In genomic region chr5:130875673-130876072, GRCh38 we compare ENCODE assay signal across 33 cellular contexts.
"Had no signal": no experiment of that assay in that cellular context is flagged by ENCODE, and none has a peak within 500 bp of the region (broad histone marks: within the 10 kb centered on the region; RNA-seq: fewer than 3 reads in every experiment).

No MANE protein-coding gene starts in this region.

- H3K27me3 ChIP-seq: adrenal gland, body of pancreas, brain microvascular endothelial cell, breast epithelium had no signal

- H3K9me3 ChIP-seq: adrenal gland, body of pancreas, breast epithelium had no signal

- H3K27ac Mint-ChIP-seq: activated B cell treated with CpG ODN at 0.5 μM for 24 hours; activated CD4-positive, alpha-beta memory T cell treated with anti-CD3 and anti-CD28 coated beads for 36 hours; activated CD4-positive, alpha-beta T cell treated with anti-CD3 and anti-CD28 coated beads, Interleukin-2, amount 10 ng/mL, durations not matched to agents 24 days and 14 days; activated CD8-positive, alpha-beta T cell treated with anti-CD3 and anti-CD28 coated beads for 36 hours; activated naive CD4-positive, alpha-beta T cell treated with anti-CD3 and anti-CD28 coated beads, Interleukin-2, amount 50 U/mL, for 72 hours; activated naive CD8-positive, alpha-beta T cell treated with anti-CD3 and anti-CD28 coated beads for 36 hours; activated T-cell treated with anti-CD3 and anti-CD28 coated beads, Interleukin-2, amount 50 U/mL, for 24 hours; activated T-helper 1 cell treated with anti-CD3 and anti-CD28 coated beads, Interleukin-12 subunit alpha, Interleukin-12 subunit beta, Interleukin-2, Interleukin-4 antibody, amounts not matched to agents 30 ng/mL and 10 ng/mL and 1 ng/mL, durations not matched to agents 14 hours and 24 hours and 36 hours; activated T-helper 2 cell treated with anti-CD3 and anti-CD28 coated beads, Interferon-gamma antibody, Interleukin-2, Interleukin-4, amounts not matched to agents 10 μg/mL and 5 μg/mL and 100 μg/mL, durations not matched to agents 14 hours and 24 hours and 36 hours; T-helper 1 cell treated with Interleukin-12 subunit alpha and Interleukin-12 subunit beta and Interleukin-4 antibody, amounts not matched to agents 30 μg/mL and 1 μg/mL, for 36 hours; T-helper 2 cell treated with Interferon-gamma antibody and Interleukin-4, amounts not matched to agents 5 μg/mL and 100 μg/mL, for 36 hours had no signal

- H3K27ac ChIP-seq: adrenal gland, body of pancreas, brain microvascular endothelial cell, breast epithelium, VCaP had no signal

- H3K27me3 Mint-ChIP-seq: activated CD4-positive, alpha-beta T cell treated with anti-CD3 and anti-CD28 coated beads, Interleukin-2, amount 10 ng/mL, durations not matched to agents 24 days and 14 days; activated CD8-positive, alpha-beta T cell treated with anti-CD3 and anti-CD28 coated beads for 36 hours; activated naive CD8-positive, alpha-beta T cell treated with anti-CD3 and anti-CD28 coated beads for 36 hours; activated T-cell treated with anti-CD3 and anti-CD28 coated beads, Interleukin-2, amount 50 U/mL, for 24 hours had no signal

- H3K4me1 ChIP-seq: adrenal gland, body of pancreas, breast epithelium had no signal

- H3K36me3 Mint-ChIP-seq: activated naive CD8-positive, alpha-beta T cell treated with anti-CD3 and anti-CD28 coated beads for 36 hours had no signal

- H3K4me3 ChIP-seq: adrenal gland, body of pancreas, breast epithelium had no signal

- DNase-seq: activated B cell treated with CpG ODN at 0.5 μM for 24 hours; activated CD4-positive, alpha-beta memory T cell treated with anti-CD3 and anti-CD28 coated beads for 36 hours; activated CD4-positive, alpha-beta T cell treated with anti-CD3 and anti-CD28 coated beads for 4 hours; activated CD4-positive, alpha-beta T cell treated with anti-CD3 and anti-CD28 coated beads, Interleukin-2, amount 10 ng/mL, durations not matched to agents 24 days and 14 days; activated CD4-positive, alpha-beta T cell treated with anti-CD3 and anti-CD28 coated beads, Interleukin-2, amount 50 U/mL, for 1 hour; activated CD4-positive, alpha-beta T cell treated with anti-CD3 and anti-CD28 coated beads, Interleukin-2, amount 50 U/mL, for 4 hours; activated CD4-positive, CD25-positive, alpha-beta regulatory T cell treated with anti-CD3 and anti-CD28 coated beads, Interleukin-2, amount 50 U/mL, for 72 hours; activated CD8-positive, alpha-beta memory T cell treated with anti-CD3 and anti-CD28 coated beads, Interleukin-2, amount 50 U/mL, for 4 hours; activated CD8-positive, alpha-beta T cell treated with anti-CD3 and anti-CD28 coated beads for 36 hours; activated effector memory CD4-positive, alpha-beta T cell treated with Interleukin-2 at 50 U/mL for 16 hours; activated gamma-delta T cell; activated naive CD4-positive, alpha-beta T cell treated with anti-CD3 and anti-CD28 coated beads, Interleukin-2, amount 50 U/mL, for 16 hours; activated naive CD4-positive, alpha-beta T cell treated with Interleukin-2 at 50 U/mL for 16 hours; activated naive CD8-positive, alpha-beta T cell treated with anti-CD3 and anti-CD28 coated beads for 36 hours; activated T-cell treated with anti-CD3 and anti-CD28 coated beads for 4 hours; activated T-cell treated with anti-CD3 and anti-CD28 coated beads, Interleukin-2, amount 50 U/mL, for 24 hours; activated T-cell treated with anti-CD3 and anti-CD28 coated beads, Interleukin-2, amount 50 U/mL, for 48 hours; adrenal gland; amniotic stem cell; aorta; body of pancreas; brain microvascular endothelial cell; central memory CD4-positive, alpha-beta T cell; T-helper 1 cell; T-helper 2 cell; T-helper 9 cell had no signal

- H3K4me3 Mint-ChIP-seq: activated B cell treated with CpG ODN at 0.5 μM for 24 hours; activated CD4-positive, alpha-beta memory T cell treated with anti-CD3 and anti-CD28 coated beads for 36 hours; activated CD4-positive, alpha-beta T cell treated with anti-CD3 and anti-CD28 coated beads, Interleukin-2, amount 10 ng/mL, durations not matched to agents 24 days and 14 days; activated CD8-positive, alpha-beta T cell treated with anti-CD3 and anti-CD28 coated beads for 36 hours; activated naive CD8-positive, alpha-beta T cell treated with anti-CD3 and anti-CD28 coated beads for 36 hours; activated T-cell treated with anti-CD3 and anti-CD28 coated beads, Interleukin-2, amount 50 U/mL, for 24 hours; activated T-helper 1 cell treated with anti-CD3 and anti-CD28 coated beads, Interleukin-12 subunit alpha, Interleukin-12 subunit beta, Interleukin-2, Interleukin-4 antibody, amounts not matched to agents 30 ng/mL and 10 ng/mL and 1 ng/mL, durations not matched to agents 14 hours and 24 hours and 36 hours; T-helper 1 cell treated with Interleukin-12 subunit alpha and Interleukin-12 subunit beta and Interleukin-4 antibody, amounts not matched to agents 30 μg/mL and 1 μg/mL, for 36 hours; T-helper 2 cell treated with Interferon-gamma antibody and Interleukin-4, amounts not matched to agents 5 μg/mL and 100 μg/mL, for 36 hours had no signal

- H3K36me3 ChIP-seq: adrenal gland, brain microvascular endothelial cell, breast epithelium had no signal

- ATAC-seq: activated CD8-positive, alpha-beta T cell treated with anti-CD3 and anti-CD28 coated beads for 36 hours; body of pancreas had no signal

- H3K9me3 Mint-ChIP-seq: activated CD4-positive, alpha-beta memory T cell treated with anti-CD3 and anti-CD28 coated beads for 36 hours; activated CD4-positive, alpha-beta T cell treated with anti-CD3 and anti-CD28 coated beads, Interleukin-2, amount 10 ng/mL, durations not matched to agents 24 days and 14 days; activated CD8-positive, alpha-beta T cell treated with anti-CD3 and anti-CD28 coated beads for 36 hours; activated naive CD4-positive, alpha-beta T cell treated with anti-CD3 and anti-CD28 coated beads, Interleukin-2, amount 50 U/mL, for 72 hours; activated naive CD8-positive, alpha-beta T cell treated with anti-CD3 and anti-CD28 coated beads for 36 hours; activated T-helper 1 cell treated with anti-CD3 and anti-CD28 coated beads, Interleukin-12 subunit alpha, Interleukin-12 subunit beta, Interleukin-2, Interleukin-4 antibody, amounts not matched to agents 30 ng/mL and 10 ng/mL and 1 ng/mL, durations not matched to agents 14 hours and 24 hours and 36 hours; activated T-helper 2 cell treated with anti-CD3 and anti-CD28 coated beads, Interferon-gamma antibody, Interleukin-2, Interleukin-4, amounts not matched to agents 10 μg/mL and 5 μg/mL and 100 μg/mL, durations not matched to agents 14 hours and 24 hours and 36 hours; T-helper 1 cell treated with Interleukin-12 subunit alpha and Interleukin-12 subunit beta and Interleukin-4 antibody, amounts not matched to agents 30 μg/mL and 1 μg/mL, for 36 hours; T-helper 2 cell treated with Interferon-gamma antibody and Interleukin-4, amounts not matched to agents 5 μg/mL and 100 μg/mL, for 36 hours had no signal

- H3K4me1 Mint-ChIP-seq: activated B cell treated with CpG ODN at 0.5 μM for 24 hours; activated CD4-positive, alpha-beta T cell treated with anti-CD3 and anti-CD28 coated beads, Interleukin-2, amount 10 ng/mL, durations not matched to agents 24 days and 14 days had no signal
